In genomic region chr9:36292641-36293040, GRCh38 we compare ENCODE assay signal across 33 cellular contexts.
"Had no signal": no experiment of that assay in that cellular context is flagged by ENCODE, and none has a peak within 500 bp of the region (broad histone marks: within the 10 kb centered on the region; RNA-seq: fewer than 3 reads in every experiment).

No MANE protein-coding gene starts in this region.

- H3K4me1 Mint-ChIP-seq: activated CD4-positive, alpha-beta T cell treated with anti-CD3 and anti-CD28 coated beads for 36 hours; activated CD8-positive, alpha-beta memory T cell treated with anti-CD3 and anti-CD28 coated beads, Interleukin-2, amount 10 ng/mL, durations not matched to agents 7 days and 5 days; naive B cell; stimulated activated effector memory CD8-positive, alpha-beta T cell treated with anti-CD3 and anti-CD28 coated beads, Interleukin-12 subunit alpha, Interleukin-12 subunit beta, amount 100 ng/mL, for 72 hours had no signal

- H3K4me3 ChIP-seq: adrenal gland, cardiac muscle cell, colonic mucosa, gastroesophageal sphincter, ovary, skin epidermis, thoracic aorta, upper lobe of left lung, vagina had no signal

- H3K27me3 Mint-ChIP-seq: activated CD4-positive, alpha-beta T cell treated with anti-CD3 and anti-CD28 coated beads for 36 hours; activated CD8-positive, alpha-beta memory T cell treated with anti-CD3 and anti-CD28 coated beads, Interleukin-2, amount 10 ng/mL, durations not matched to agents 7 days and 5 days; activated naive CD8-positive, alpha-beta T cell treated with anti-CD3 and anti-CD28 coated beads for 36 hours; brain; naive B cell; stimulated activated naive CD8-positive, alpha-beta T cell treated with anti-CD3 and anti-CD28 coated beads, Interleukin-15, Interleukin-2, amounts not matched to agents 100 ng/mL and 50 ng/mL, for 24 hours had no signal

- H3K4me3 Mint-ChIP-seq: activated CD4-positive, alpha-beta T cell treated with anti-CD3 and anti-CD28 coated beads for 36 hours; activated CD8-positive, alpha-beta memory T cell treated with anti-CD3 and anti-CD28 coated beads, Interleukin-2, amount 10 ng/mL, durations not matched to agents 7 days and 5 days; activated CD8-positive, alpha-beta T cell treated with anti-CD3 and anti-CD28 coated beads, Interleukin-2, amount 10 ng/mL, durations not matched to agents 7 days and 5 days; activated naive CD8-positive, alpha-beta T cell treated with anti-CD3 and anti-CD28 coated beads for 36 hours; activated T-cell treated with anti-CD3 and anti-CD28 coated beads, Interleukin-2, amount 50 U/mL, for 72 hours; brain; mesothelial cell of epicardium; stimulated activated effector memory CD8-positive, alpha-beta T cell treated with anti-CD3 and anti-CD28 coated beads, Interleukin-12 subunit alpha, Interleukin-12 subunit beta, amount 100 ng/mL, for 72 hours; stimulated activated naive CD8-positive, alpha-beta T cell treated with anti-CD3 and anti-CD28 coated beads, Interleukin-15, Interleukin-2, amounts not matched to agents 100 ng/mL and 50 ng/mL, for 24 hours; T-helper 2 cell treated with Interferon-gamma antibody and Interleukin-4, amounts not matched to agents 5 μg/mL and 100 μg/mL, for 36 hours had no signal

- H3K4me1 ChIP-seq: adrenal gland, vagina had no signal

- H3K27ac Mint-ChIP-seq: activated CD4-positive, alpha-beta T cell treated with anti-CD3 and anti-CD28 coated beads for 36 hours; activated CD8-positive, alpha-beta memory T cell treated with anti-CD3 and anti-CD28 coated beads, Interleukin-2, amount 10 ng/mL, durations not matched to agents 7 days and 5 days; activated CD8-positive, alpha-beta T cell treated with anti-CD3 and anti-CD28 coated beads, Interleukin-2, amount 10 ng/mL, durations not matched to agents 7 days and 5 days; activated naive CD8-positive, alpha-beta T cell treated with anti-CD3 and anti-CD28 coated beads for 36 hours; activated T-cell treated with anti-CD3 and anti-CD28 coated beads, Interleukin-2, amount 50 U/mL, for 72 hours; brain; mesothelial cell of epicardium; naive B cell; progenitor cell of endocrine pancreas; stimulated activated effector memory CD8-positive, alpha-beta T cell treated with anti-CD3 and anti-CD28 coated beads, Interleukin-12 subunit alpha, Interleukin-12 subunit beta, amount 100 ng/mL, for 72 hours; stimulated activated naive CD8-positive, alpha-beta T cell treated with anti-CD3 and anti-CD28 coated beads, Interleukin-15, Interleukin-2, amounts not matched to agents 100 ng/mL and 50 ng/mL, for 24 hours; T-helper 2 cell treated with Interferon-gamma antibody and Interleukin-4, amounts not matched to agents 5 μg/mL and 100 μg/mL, for 36 hours had no signal

- H3K36me3 Mint-ChIP-seq: activated CD8-positive, alpha-beta memory T cell treated with anti-CD3 and anti-CD28 coated beads, Interleukin-2, amount 10 ng/mL, durations not matched to agents 7 days and 5 days; activated naive CD8-positive, alpha-beta T cell treated with anti-CD3 and anti-CD28 coated beads for 36 hours; brain; naive B cell; stimulated activated effector memory CD8-positive, alpha-beta T cell treated with anti-CD3 and anti-CD28 coated beads, Interleukin-12 subunit alpha, Interleukin-12 subunit beta, amount 100 ng/mL, for 72 hours had no signal

- DNase-seq: activated CD4-positive, alpha-beta T cell treated with anti-CD3 and anti-CD28 coated beads for 36 hours; activated CD4-positive, CD25-positive, alpha-beta regulatory T cell; activated CD8-positive, alpha-beta memory T cell treated with anti-CD3 and anti-CD28 coated beads, Interleukin-2, amount 10 ng/mL, durations not matched to agents 7 days and 5 days; activated CD8-positive, alpha-beta T cell treated with anti-CD3 and anti-CD28 coated beads, Interleukin-2, amount 10 ng/mL, durations not matched to agents 7 days and 5 days; activated naive CD4-positive, alpha-beta T cell; activated naive CD8-positive, alpha-beta T cell treated with anti-CD3 and anti-CD28 coated beads for 36 hours; activated T-cell treated with anti-CD3 and anti-CD28 coated beads, Interleukin-2, amount 50 U/mL, for 72 hours; adrenal gland; aorta; cerebellar nuclear complex; colonic mucosa; effector CD8-positive, alpha-beta T cell; hippocampal formation; islet precursor cell; left ventricle myocardium superior; naive B cell; ovary; stimulated activated CD4-positive, alpha-beta T cell treated with anti-CD3 and anti-CD28 coated beads, Interleukin-4, amount 100 ng/mL, for 24 hours; T-helper 1 cell; upper lobe of left lung had no signal

- H3K9me3 Mint-ChIP-seq: activated naive CD8-positive, alpha-beta T cell treated with anti-CD3 and anti-CD28 coated beads for 36 hours; activated T-cell treated with anti-CD3 and anti-CD28 coated beads, Interleukin-2, amount 50 U/mL, for 72 hours; brain; mesothelial cell of epicardium; naive B cell; stimulated activated effector memory CD8-positive, alpha-beta T cell treated with anti-CD3 and anti-CD28 coated beads, Interleukin-12 subunit alpha, Interleukin-12 subunit beta, amount 100 ng/mL, for 72 hours; stimulated activated naive CD8-positive, alpha-beta T cell treated with anti-CD3 and anti-CD28 coated beads, Interleukin-15, Interleukin-2, amounts not matched to agents 100 ng/mL and 50 ng/mL, for 24 hours; T-helper 2 cell treated with Interferon-gamma antibody and Interleukin-4, amounts not matched to agents 5 μg/mL and 100 μg/mL, for 36 hours had no signal

- H3K9me3 ChIP-seq: adrenal gland, colonic mucosa, gastroesophageal sphincter, neutrophil, ovary, thoracic aorta, upper lobe of left lung, vagina had no signal

- H3K27ac ChIP-seq: adrenal gland, cardiac muscle cell, colonic mucosa, gastroesophageal sphincter, neutrophil, ovary, skin epidermis, thoracic aorta, upper lobe of left lung, vagina had no signal

- H3K36me3 ChIP-seq: adrenal gland, cardiac muscle cell, colonic mucosa, gastroesophageal sphincter, neutrophil, ovary, thoracic aorta, upper lobe of left lung, vagina had no signal

- H3K27me3 ChIP-seq: adrenal gland, cardiac muscle cell, colonic mucosa, gastroesophageal sphincter, neutrophil, ovary, upper lobe of left lung, vagina had no signal

- ATAC-seq: activated CD4-positive, alpha-beta T cell treated with anti-CD3 and anti-CD28 coated beads for 36 hours; activated CD8-positive, alpha-beta memory T cell treated with anti-CD3 and anti-CD28 coated beads, Interleukin-2, amount 10 ng/mL, durations not matched to agents 7 days and 5 days; activated CD8-positive, alpha-beta T cell treated with anti-CD3 and anti-CD28 coated beads, Interleukin-2, amount 10 ng/mL, durations not matched to agents 7 days and 5 days; activated T-cell treated with anti-CD3 and anti-CD28 coated beads, Interleukin-2, amount 50 U/mL, for 72 hours; gastroesophageal sphincter; left ventricle myocardium superior; sciatic nerve; stimulated activated effector memory CD8-positive, alpha-beta T cell treated with anti-CD3 and anti-CD28 coated beads, Interleukin-12 subunit alpha, Interleukin-12 subunit beta, amount 100 ng/mL, for 72 hours had no signal
